ENCODE assay signal across 1 cellular context in genomic region chr6:150088481-150089154, GRCh38.
TF ChIP-seq lines count a peak whose summit lies in the region.

No MANE protein-coding gene starts in this region.

TF ChIP-seq in K562, 482 proteins besides CTCF, POLR2A, EP300 and RAD21:
- TF ChIP-seq GABPA (tag; conservative IDR thresholded peaks at IDR 0.05; ENCODE audit: low read depth) (no peak), KDM1A (IDR thresholded peaks at IDR 0.05) (peak in 1 of 2 experiments; percentile 30; a peak in 2 of 4 replicates), FOXK1 (CRISPR knock-in tag; IDR thresholded peaks at IDR 0.05; ENCODE audit: borderline replicate concordance) (no peak), TFAP4 (CRISPR knock-in tag; IDR thresholded peaks at IDR 0.05; ENCODE audit: borderline replicate concordance) (peak; percentile 16; the same call in 1 of the 2 replicates), HDAC2 (IDR thresholded peaks at IDR 0.05) (no peak), SRF (CRISPR knock-in tag; IDR thresholded peaks at IDR 0.05) (peak in 1 of 2 experiments; percentile 35; a peak in 1 of 4 replicates), ZNF140 (CRISPR knock-in tag; IDR thresholded peaks at IDR 0.05) (no peak), CTBP1 (IDR thresholded peaks at IDR 0.05; ENCODE audit: borderline replicate concordance) (peak; percentile 50; the same call in 1 of the 2 replicates), NRF1 (conservative IDR thresholded peaks at IDR 0.05 in 1 of 2, IDR thresholded peaks at IDR 0.05 in 1 of 2) (peak; percentile 66 to 74), CREB1 (IDR thresholded peaks at IDR 0.05) (no peak), CREB1 (CRISPR knock-in tag; IDR thresholded peaks at IDR 0.05) (0 out of 2 replicates have a peak, but pooled peaks have one; percentile 18), SPI1 (IDR thresholded peaks at IDR 0.05; ENCODE audit: borderline replicate concordance, low read depth, low read length) (0 out of 2 replicates have a peak, but pooled peaks have one; percentile 7)
